In the genomic region with DNA sequence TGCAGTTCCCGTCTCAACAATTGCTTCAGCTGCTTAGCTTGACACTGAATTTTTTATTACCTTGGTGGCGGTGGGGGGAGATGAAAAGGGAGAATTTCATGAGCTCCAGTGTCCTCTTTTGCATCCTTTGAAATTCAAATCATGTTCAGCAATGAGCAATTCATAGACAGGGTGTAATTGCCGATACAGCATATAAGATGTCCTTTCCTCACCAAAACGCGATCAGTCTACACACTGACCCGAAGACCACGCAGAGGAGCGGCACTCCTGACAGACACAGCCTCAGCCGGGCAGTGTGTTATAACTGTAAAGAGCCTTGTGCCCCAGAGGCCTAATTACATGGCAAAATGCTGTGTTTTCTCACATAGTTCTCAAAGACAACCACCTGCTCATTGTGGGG, we compare ENCODE assay signal across 18 cellular contexts.
"Had no signal": no experiment of that assay in that cellular context is flagged by ENCODE, and none has a peak within 500 bp of the region (broad histone marks: within the 10 kb centered on the region; RNA-seq: fewer than 3 reads in every experiment).

No MANE protein-coding gene starts in this region.

- H3K9me3 Mint-ChIP-seq: effector memory CD8-positive, alpha-beta T cell had no signal

- H3K27ac ChIP-seq: hepatocyte, left ventricle myocardium inferior, lower lobe of right lung, neutrophil, sigmoid colon, upper lobe of left lung had no signal

- ATAC-seq: effector memory CD8-positive, alpha-beta T cell; left cardiac atrium; lower lobe of right lung had no signal

- H3K36me3 ChIP-seq: left ventricle myocardium inferior, lower lobe of right lung, neutrophil, sigmoid colon, upper lobe of left lung, vagina had no signal

- H3K27me3 ChIP-seq: hepatocyte, neutrophil, sigmoid colon, upper lobe of left lung, vagina had no signal

- DNase-seq: effector memory CD8-positive, alpha-beta T cell; foreskin melanocyte; kidney; left cardiac atrium; left ventricle myocardium inferior; lower lobe of right lung; mesendoderm; naive B cell; sigmoid colon; small intestine; stimulated activated CD4-positive, alpha-beta T cell treated with anti-CD3 and anti-CD28 coated beads, Interleukin-12 subunit alpha, Interleukin-12 subunit beta, amount 100 ng/mL, for 4 hours; stimulated activated naive CD4-positive, alpha-beta T cell treated with Interleukin-2 at 50 U/mL for 16 hours; upper lobe of left lung had no signal

- H3K4me1 ChIP-seq: left ventricle myocardium inferior, lower lobe of right lung, upper lobe of left lung, vagina had no signal

- H3K79me2 ChIP-seq: hepatocyte had no signal

- H3K4me3 Mint-ChIP-seq: dendritic cell treated with granulocyte-macrophage colony-stimulating factor and Interleukin-4, amounts not matched to agents 40 ng/mL and 50 ng/mL, for 4 days; effector memory CD8-positive, alpha-beta T cell; naive B cell; nephron had no signal

- H3K4me3 ChIP-seq: hepatocyte, left ventricle myocardium inferior, lower lobe of right lung, sigmoid colon, upper lobe of left lung, vagina had no signal

- H3K4me1 Mint-ChIP-seq: naive B cell, nephron had no signal

- H3K27ac Mint-ChIP-seq: dendritic cell treated with granulocyte-macrophage colony-stimulating factor and Interleukin-4, amounts not matched to agents 40 ng/mL and 50 ng/mL, for 4 days; effector memory CD8-positive, alpha-beta T cell; naive B cell; nephron had no signal

- H3K4me2 ChIP-seq: hepatocyte had no signal

- H2AFZ ChIP-seq: hepatocyte had no signal

- H3K9me3 ChIP-seq: lower lobe of right lung, neutrophil, sigmoid colon, upper lobe of left lung, vagina had no signal
